Comparison of ENCODE assay signal across 8 cellular contexts in genomic region chr19:1864480-1865171, GRCh38. TPM values are rescaled to one million over a fixed set of nuclear protein-coding genes. Genes with fewer than 3 reads are reported as not detected.
A peak's percentile ranks its signal among the peaks of the same experiment; 100 is the strongest.
DNase-seq lines count a peak whose midpoint lies in the region; ATAC-seq and TF ChIP-seq lines count a peak whose summit lies in the region.

No MANE protein-coding gene starts in this region.

- H3K36me3 ChIP-seq in Panc1 (ENCODE audit: control insufficient read depth, insufficient read depth, low read length), result peaks cover 5% of the 10 kb centered on the region; the same call in 1 of the 2 replicates
- H3K36me3 ChIP-seq in parathyroid adenoma (ENCODE audit: control insufficient read depth, insufficient read depth, low read length), result no peaks in the 10 kb centered on the region

- H3K27me3 ChIP-seq in Panc1 (ENCODE audit: control insufficient read depth, insufficient read depth, low read length) (no peaks in the 10 kb centered on the region), parathyroid adenoma (ENCODE audit: control insufficient read depth, insufficient read depth, low read length) (no peaks in the 10 kb centered on the region)

- H3K9ac ChIP-seq in parathyroid adenoma, result no peak overlapping the region

- peak overlapping the region; percentile 75 for H3K4me3 Mint-ChIP-seq in activated naive CD8-positive, alpha-beta T cell treated with anti-CD3 and anti-CD28 coated beads, Interleukin-2, amount 50 U/mL, for 24 hours

- intact Hi-C loops in Panc1 (cut with micrococcal nuclease; ENCODE audit: unreplicated experiment) (no loop called here), cardiac septum (cut with DNase I) (loop anchor here (2.0 kb wide), 1 partner anchor 40 kb away; the partner anchor contains the start of genes ADAT3 and SCAMP4)

- H3K79me2 ChIP-seq in parathyroid adenoma, result peaks cover 12% of the 10 kb centered on the region

- ATAC-seq in HG03097 (IDR thresholded peaks at IDR 0.05; ENCODE audit: low FRiP score, unreplicated experiment), result peak; percentile 33
- ATAC-seq in Panc1, result peak; percentile 65
- peak; percentile 33 for ATAC-seq in activated naive CD8-positive, alpha-beta T cell treated with anti-CD3 and anti-CD28 coated beads, Interleukin-2, amount 50 U/mL, for 24 hours

- no peaks in the 10 kb centered on the region for H3K27me3 Mint-ChIP-seq in activated naive CD8-positive, alpha-beta T cell treated with anti-CD3 and anti-CD28 coated beads, Interleukin-2, amount 50 U/mL, for 24 hours

- H3K27ac ChIP-seq in Panc1 (ENCODE audit: low read length) (peak overlapping the region; percentile 87), parathyroid adenoma (peak overlapping the region; percentile 66)

- DNase-seq in NK-92 treated with Interleukin-12 subunit alpha and Interleukin-12 subunit beta, amount 100 ng/mL, for 24 hours (lab: John Stamatoyannopoulos, UW), result peak; percentile 63
- DNase-seq in NK-92 (lab: John Stamatoyannopoulos, UW; ENCODE audit: unreplicated experiment) (no peak), Panc1 (ENCODE audit: low read depth, low spot score) (no peak), cardiac septum (ENCODE audit: low spot score) (peak; percentile 91), DMS79 (lab: John Stamatoyannopoulos, UW) (no peak)
- peak; percentile 81 for DNase-seq in activated naive CD8-positive, alpha-beta T cell treated with anti-CD3 and anti-CD28 coated beads, Interleukin-2, amount 50 U/mL, for 24 hours

- peak overlapping the region; percentile 91 for H3K4me2 ChIP-seq in parathyroid adenoma (ENCODE audit: low read length)

- TF ChIP-seq CTCF in Panc1 (IDR thresholded peaks at IDR 0.05) (peak; percentile 80), parathyroid adenoma (IDR thresholded peaks at IDR 0.05) (peak; percentile 73)

- peaks cover 6% of the 10 kb centered on the region for H3K36me3 Mint-ChIP-seq in activated naive CD8-positive, alpha-beta T cell treated with anti-CD3 and anti-CD28 coated beads, Interleukin-2, amount 50 U/mL, for 24 hours (ENCODE audit: low read depth)

- H3K9me3 Mint-ChIP-seq in activated naive CD8-positive, alpha-beta T cell treated with anti-CD3 and anti-CD28 coated beads, Interleukin-2, amount 50 U/mL, for 24 hours, result no peaks in the 10 kb centered on the region

- H3K4me1 ChIP-seq in Panc1 (ENCODE audit: control insufficient read depth, insufficient read depth, low read length) (peaks cover 4% of the 10 kb centered on the region), parathyroid adenoma (peaks cover 14% of the 10 kb centered on the region)

- in situ Hi-C loops in Panc1 (cut with HindIII; ENCODE audit: low pct_unique_long_range_greater_than_20kb, low sequenced_read_pairs), result no loop called here

- POLR2A ChIA-PET in Panc1 (lab: Charles Lee), result no interaction called here

- H3K4me3 ChIP-seq in Panc1 (ENCODE audit: low read depth in 2 of 2, low read length in 2 of 2) (peak overlapping the region; percentile 51 to 64), parathyroid adenoma (ENCODE audit: low read depth, low read length) (peak overlapping the region; percentile 71)

- H2AFZ ChIP-seq in parathyroid adenoma, result peak overlapping the region; percentile 83

- CTCF ChIA-PET in Panc1 (lab: Charles Lee), result interaction anchor here (1.0 kb wide), 1 partner anchor 152 kb away, joined by 9 read pairs; no protein-coding TSS in a partner anchor

- no peaks in the 10 kb centered on the region for H3K9me3 ChIP-seq in Panc1 (ENCODE audit: control insufficient read depth, insufficient read depth, low read depth, low read length)
- H3K9me3 ChIP-seq in parathyroid adenoma (ENCODE audit: control insufficient read depth, low read length), result no peaks in the 10 kb centered on the region

- H3K27ac Mint-ChIP-seq in activated naive CD8-positive, alpha-beta T cell treated with anti-CD3 and anti-CD28 coated beads, Interleukin-2, amount 50 U/mL, for 24 hours, result peak overlapping the region; percentile 52

- peaks cover 33% of the 10 kb centered on the region for H3K4me1 Mint-ChIP-seq in activated naive CD8-positive, alpha-beta T cell treated with anti-CD3 and anti-CD28 coated beads, Interleukin-2, amount 50 U/mL, for 24 hours

- TSS peak; percentile 94 for BruUV-seq in Panc1 (replicated peaks; lab: Mats Ljungman, UMichigan)

RNA-seq across cellular contexts. Expression of gene KLF16, which starts 1.2 kb away (rescaled TPM):
- total RNA-seq in Panc1 (2021; ENCODE audit: unreplicated experiment) (79.3 TPM), cardiac septum (14.1 TPM)
- 74.5 TPM for polyA plus RNA-seq in Panc1 (2012; ENCODE audit: insufficient read length)

RNA-seq across cellular contexts. Expression of gene REXO1, which starts 16.3 kb away (rescaled TPM):
- 52.1 TPM for total RNA-seq in Panc1 (2021; ENCODE audit: unreplicated experiment)
- 66.2 TPM for polyA plus RNA-seq in Panc1 (2012; ENCODE audit: insufficient read length)
- total RNA-seq in cardiac septum, result 16.7 TPM

RNA-seq across cellular contexts. Expression of gene ABHD17A, which starts 20.7 kb away (rescaled TPM):
- total RNA-seq in Panc1 (2021; ENCODE audit: unreplicated experiment) (57.1 TPM), cardiac septum (61.1 TPM)
- 92.3 TPM for polyA plus RNA-seq in Panc1 (2012; ENCODE audit: insufficient read length)

RNA-seq across cellular contexts. Expression of gene ADAT3, which starts 40.6 kb away (rescaled TPM):
- 8.9 TPM for total RNA-seq in Panc1 (2021; ENCODE audit: unreplicated experiment)
- polyA plus RNA-seq in Panc1 (2012; ENCODE audit: insufficient read length), result 8.5 TPM
- total RNA-seq in cardiac septum, result 2.1 TPM

RNA-seq across cellular contexts. Expression of gene SCAMP4, which starts 40.6 kb away (rescaled TPM):
- total RNA-seq in Panc1 (2021; ENCODE audit: unreplicated experiment) (98.4 TPM), cardiac septum (14.9 TPM)
- 94.3 TPM for polyA plus RNA-seq in Panc1 (2012; ENCODE audit: insufficient read length)

Comparison
In these comparisons a context has a peak if more than half of its experiments do, and no peak if none do; other contexts are left out.
1. DNase-seq: peak in NK-92 treated with Interleukin-12 subunit alpha and Interleukin-12 subunit beta, amount 100 ng/mL, for 24 hours (single experiment), activated naive CD8-positive, alpha-beta T cell treated with anti-CD3 and anti-CD28 coated beads, Interleukin-2, amount 50 U/mL, for 24 hours (single experiment) and cardiac septum (single experiment); none in NK-92 (single experiment), Panc1 (single experiment) and DMS79 (single experiment).
2. Peak in every context shown above with its lines, with median percentiles within 50 percentile points of each other: ATAC-seq.